Comparison of ENCODE assay signal across 29 cellular contexts in genomic region chr10:84551437-84552120, GRCh38.
DNase-seq lines count a peak whose midpoint lies in the region; ATAC-seq and TF ChIP-seq lines count a peak whose summit lies in the region.
"Had no signal": no experiment of that assay in that cellular context is flagged by ENCODE, and none has a peak within 500 bp of the region (broad histone marks: within the 10 kb centered on the region; RNA-seq: fewer than 3 reads in every experiment).

No MANE protein-coding gene starts in this region.

- H3K4me3 ChIP-seq in aorta (ENCODE audit: low read length in 2 of 2) (no peak overlapping the region), tibial artery (no peak overlapping the region)
- H3K4me3 ChIP-seq: BLaER1 treated with 17β-estradiol and CSF1 and Interleukin-3, amounts not matched to agents 10 nM and 100 nM; prostate gland; SJCRH30; thyroid gland had no signal

- H3K9me3 ChIP-seq in aorta (ENCODE audit: control insufficient read depth, low read length) (peaks cover 2% of the 10 kb centered on the region), tibial artery (no peaks in the 10 kb centered on the region)
- H3K9me3 ChIP-seq: BLaER1 treated with 17β-estradiol and CSF1 and Interleukin-3, amounts not matched to agents 10 nM and 100 nM; Caco-2; prostate gland; SJCRH30; thyroid gland had no signal

- H3K36me3 ChIP-seq in aorta (ENCODE audit: control insufficient read depth in 1 of 2, insufficient read depth in 2 of 2, low read length in 1 of 2) (no peaks in the 10 kb centered on the region), tibial artery (no peaks in the 10 kb centered on the region)
- H3K36me3 ChIP-seq: BLaER1 treated with 17β-estradiol and CSF1 and Interleukin-3, amounts not matched to agents 10 nM and 100 nM; brain microvascular endothelial cell; prostate gland; SJCRH30; thyroid gland had no signal

- 88 to 93% methylated on average over 6 of the region's 6 CpGs for WGBS in aorta, 2 donors

- H3K27ac ChIP-seq in aorta (ENCODE audit: low read depth in 1 of 2, low read length in 2 of 2) (no peak overlapping the region), tibial artery (no peak overlapping the region)
- H3K27ac ChIP-seq: BLaER1 treated with 17β-estradiol and CSF1 and Interleukin-3, amounts not matched to agents 10 nM and 100 nM; brain microvascular endothelial cell; foreskin keratinocyte; prostate gland; SJCRH30; thyroid gland had no signal

- no peak for TF ChIP-seq CTCF in tibial artery (IDR thresholded peaks at IDR 0.05)

- DNase-seq in left kidney (ENCODE audit: low read depth, low spot score) = peak; percentile 41
- no peak for DNase-seq in aorta
- DNase-seq in tibial artery = no peak
- no peak for DNase-seq in amygdala (lab: John Stamatoyannopoulos, UW)
- no peak for DNase-seq in NCI-H128 (lab: John Stamatoyannopoulos, UW; ENCODE audit: unreplicated experiment)
- DNase-seq: activated CD4-positive, CD25-positive, alpha-beta regulatory T cell treated with anti-CD3 and anti-CD28 coated beads, Interleukin-2, amount 50 U/mL, for 72 hours; activated CD8-positive, alpha-beta T cell treated with anti-CD3 and anti-CD28 coated beads for 36 hours; activated gamma-delta T cell; activated T-cell treated with anti-CD3 and anti-CD28 coated beads for 4 hours; brain microvascular endothelial cell; Caco-2; effector CD8-positive, alpha-beta T cell; erythroblast; foreskin keratinocyte; GOT3; Kasumi-1; left colon; mesenchymal stem cell; MV-4-11; NCI-H1694 treated with DMSO at 0.1 percent for 48 hours; NCI-H524 treated with DMSO at 0.1 percent for 48 hours; SJCRH30; stimulated activated naive CD8-positive, alpha-beta T cell treated with anti-CD3 and anti-CD28 coated beads, Interleukin-15, amount 100 ng/mL, for 72 hours; thyroid gland had no signal

- H3K27me3 ChIP-seq in aorta (ENCODE audit: control insufficient read depth in 1 of 2, insufficient read depth in 2 of 2, low read length in 1 of 2) (no peaks in the 10 kb centered on the region), tibial artery (peaks cover 0 to 14% of the 10 kb centered on the region in 2 donors)
- H3K27me3 ChIP-seq: BLaER1 treated with 17β-estradiol and CSF1 and Interleukin-3, amounts not matched to agents 10 nM and 100 nM; brain microvascular endothelial cell; SJCRH30; thyroid gland had no signal

- H3K4me1 ChIP-seq in aorta (ENCODE audit: control insufficient read depth in 1 of 2, insufficient read depth in 2 of 2, low read length in 2 of 2) (no peaks in the 10 kb centered on the region), tibial artery (no peaks in the 10 kb centered on the region)
- H3K4me1 ChIP-seq: Caco-2, foreskin keratinocyte, prostate gland, SJCRH30 had no signal

- peak; percentile 62 for ATAC-seq in GM18873 (IDR thresholded peaks at IDR 0.05; ENCODE audit: low FRiP score, unreplicated experiment)
- ATAC-seq in GM21381 (IDR thresholded peaks at IDR 0.05; ENCODE audit: unreplicated experiment) = peak; percentile 56
- peak; percentile 63 for ATAC-seq in HG03135 (IDR thresholded peaks at IDR 0.05; ENCODE audit: unreplicated experiment)
- no peak for ATAC-seq in aorta (ENCODE audit: low FRiP score)
- ATAC-seq: activated CD8-positive, alpha-beta T cell treated with anti-CD3 and anti-CD28 coated beads for 36 hours; left colon; stimulated activated naive CD8-positive, alpha-beta T cell treated with anti-CD3 and anti-CD28 coated beads, Interleukin-15, amount 100 ng/mL, for 72 hours had no signal

- intact Hi-C loops in aorta (cut with DNase I) = no loop called here
- intact Hi-C loops in tibial artery (cut with DNase I; ENCODE audit: low total_unique reads) = no loop called here
